ENCODE assay signal across 25 cellular contexts in the genomic region with DNA sequence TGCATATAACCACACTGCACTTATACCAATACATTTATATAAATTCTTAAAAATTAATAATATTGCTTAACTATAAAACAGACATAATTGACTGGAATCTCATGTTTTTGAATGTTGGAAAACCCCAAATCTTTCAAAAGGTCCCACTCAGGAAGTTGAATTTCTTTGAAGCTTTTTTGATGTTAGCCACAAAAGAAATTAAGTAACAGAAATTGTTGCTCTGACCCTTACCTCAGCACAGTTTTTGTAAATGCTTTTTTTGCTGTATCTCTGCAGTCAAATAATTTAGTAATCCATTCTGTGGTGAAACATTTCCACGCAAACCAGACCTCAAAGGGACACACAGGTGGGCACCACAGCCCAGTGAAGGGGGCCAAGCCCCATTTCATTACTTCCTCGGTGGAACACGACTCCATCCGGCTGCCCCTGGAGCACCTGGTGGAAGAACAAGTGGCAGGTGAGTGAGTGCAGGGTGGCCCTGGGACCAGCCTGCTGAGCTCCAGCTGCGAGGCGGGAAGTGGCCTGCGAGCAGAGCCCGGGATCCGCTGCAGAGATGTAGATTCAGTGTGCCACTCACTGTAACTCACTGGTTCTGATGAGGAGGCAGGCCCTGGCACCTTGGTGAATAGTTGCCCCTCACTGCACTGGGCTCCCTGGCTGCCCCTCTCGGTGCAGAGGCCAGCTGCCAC. TPM values are rescaled to one million over a fixed set of nuclear protein-coding genes. Genes with fewer than 3 reads are reported as not detected.
DNase-seq lines count a peak whose midpoint lies in the region; ATAC-seq and FAIRE-seq lines count a peak whose summit lies in the region.
"Had no signal": no experiment of that assay in that cellular context is flagged by ENCODE, and none has a peak within 500 bp of the region (broad histone marks: within the 10 kb centered on the region; RNA-seq: fewer than 3 reads in every experiment).

No MANE protein-coding gene starts in this region.

- intact Hi-C loops in CD4-positive, alpha-beta memory T cell (cut with micrococcal nuclease) = no loop called here

- H3K27me3 ChIP-seq in CD4-positive, alpha-beta memory T cell (ENCODE audit: insufficient read depth, low read length) = no peaks in the 10 kb centered on the region
- H3K27me3 ChIP-seq: foreskin keratinocyte had no signal

- POLR2A ChIA-PET in CD4-positive, alpha-beta memory T cell (lab: Charles Lee; ENCODE audit: partially characterized antibody) = interaction anchor here (2.3 kb wide), 1 partner anchor 9 kb away, joined by 10 read pairs; a partner anchor contains a TSS

- peak overlapping the region; percentile 81 to 97 (median 89) for H3K27ac Mint-ChIP-seq in CD4-positive, alpha-beta memory T cell
- peak overlapping the region in 5 of 6 donors; percentile 45 to 82 (median 57) for H3K27ac Mint-ChIP-seq in immature natural killer cell
- H3K27ac Mint-ChIP-seq: brain; dendritic cell treated with granulocyte-macrophage colony-stimulating factor and Interleukin-4, amounts not matched to agents 40 ng/mL and 50 ng/mL, for 4 days; HFFc6; nephron progenitor cell had no signal

- CTCF ChIA-PET in CD4-positive, alpha-beta memory T cell (lab: Charles Lee; ENCODE audit: partially characterized antibody) = no interaction called here

- peak in 4 of 5 donors; percentile 22 to 38 (median 32) for DNase-seq in CD4-positive, alpha-beta memory T cell
- DNase-seq in GM18507 (ENCODE audit: extremely low spot score, insufficient read length, low read depth) (no peak), activated T-helper 1 cell treated with Interleukin-2 at 50 U/mL for 16 hours (ENCODE audit: low read depth) (peak; percentile 2), immature natural killer cell (peak in 1 of 3 donors; percentile 12), DMS 273 treated with DMSO at 0.1 percent for 48 hours (lab: John Stamatoyannopoulos, UW) (no peak)
- DNase-seq: activated gamma-delta T cell treated with Interleukin-2 at 50 U/mL for 16 hours, AML-193, foreskin keratinocyte, GDM1, HFFc6, hippocampal formation, mesendoderm, NCI-H1436, NCI-H2171, NCI-H774, nephron progenitor cell, PC-3, psoas muscle, T-helper 9 cell had no signal

- H3K4me3 ChIP-seq in CD4-positive, alpha-beta memory T cell (ENCODE audit: low read length in 2 of 2) = no peak overlapping the region
- H3K4me3 ChIP-seq: psoas muscle had no signal

- FAIRE-seq in GM18507 (lab: Jason Lieb, UNC) = peak; percentile 44

- no peaks in the 10 kb centered on the region for H3K36me3 ChIP-seq in CD4-positive, alpha-beta memory T cell (ENCODE audit: insufficient read depth, low read length)

- H3K27me3 Mint-ChIP-seq in CD4-positive, alpha-beta memory T cell = no peaks in the 10 kb centered on the region
- H3K27me3 Mint-ChIP-seq in immature natural killer cell (ENCODE audit: low read depth in 3 of 3) = no peaks in the 10 kb centered on the region
- H3K27me3 Mint-ChIP-seq: brain; dendritic cell treated with granulocyte-macrophage colony-stimulating factor and Interleukin-4, amounts not matched to agents 40 ng/mL and 50 ng/mL, for 4 days had no signal

- peaks cover 49% of the 10 kb centered on the region for H3K4me1 ChIP-seq in CD4-positive, alpha-beta memory T cell (ENCODE audit: insufficient read depth, low read length)
- H3K4me1 ChIP-seq: foreskin keratinocyte, psoas muscle had no signal

- H3K36me3 Mint-ChIP-seq in CD4-positive, alpha-beta memory T cell = peaks cover 51 to 52% of the 10 kb centered on the region in 2 donors
- peaks cover 25 to 48% (median 43%) of the 10 kb centered on the region in 3 donors for H3K36me3 Mint-ChIP-seq in immature natural killer cell

- H3K4me1 Mint-ChIP-seq in CD4-positive, alpha-beta memory T cell = peaks cover 31 to 65% (median 49%) of the 10 kb centered on the region in 4 donors
- peaks cover 15 to 31% of the 10 kb centered on the region in 2 donors for H3K4me1 Mint-ChIP-seq in immature natural killer cell
- H3K4me1 Mint-ChIP-seq: brain had no signal

- no peaks in the 10 kb centered on the region for H3K9me3 ChIP-seq in CD4-positive, alpha-beta memory T cell (ENCODE audit: control insufficient read depth in 1 of 2, low read length in 2 of 2)
- H3K9me3 ChIP-seq: psoas muscle had no signal

- peaks cover 0 to 11% (median 4%) of the 10 kb centered on the region in 8 donors for H3K9me3 Mint-ChIP-seq in CD4-positive, alpha-beta memory T cell
- no peaks in the 10 kb centered on the region for H3K9me3 Mint-ChIP-seq in immature natural killer cell

- peak overlapping the region in 7 of 8 donors; percentile 70 to 81 (median 77) for H3K4me3 Mint-ChIP-seq in CD4-positive, alpha-beta memory T cell
- H3K4me3 Mint-ChIP-seq in immature natural killer cell = peak overlapping the region in 4 of 5 donors; percentile 13 to 54 (median 43)
- H3K4me3 Mint-ChIP-seq: brain; dendritic cell treated with granulocyte-macrophage colony-stimulating factor and Interleukin-4, amounts not matched to agents 40 ng/mL and 50 ng/mL, for 4 days; HFFc6; nephron progenitor cell had no signal

- peak overlapping the region; percentile 38 for H3K27ac ChIP-seq in CD4-positive, alpha-beta memory T cell (ENCODE audit: low read depth, low read length)
- H3K27ac ChIP-seq: foreskin keratinocyte, psoas muscle had no signal

- ATAC-seq in HG03045 (IDR thresholded peaks at IDR 0.05; ENCODE audit: unreplicated experiment) (no peak), GM19328 (IDR thresholded peaks at IDR 0.05; ENCODE audit: unreplicated experiment) (no peak)
- ATAC-seq: activated CD4-positive, CD25-positive, alpha-beta regulatory T cell treated with anti-CD3 and anti-CD28 coated beads, Interleukin-2, amount 50 U/mL, for 24 hours; foreskin keratinocyte; PC-3; psoas muscle had no signal

RNA-seq across cellular contexts. Expression of a gene that starts 8.4 kb away (rescaled TPM):
- total RNA-seq in CD4-positive, alpha-beta memory T cell = 10 to 100 TPM; 35.9 to 37.9 TPM
- polyA plus RNA-seq in CD4-positive, alpha-beta memory T cell = 10 to 100 TPM; 17.7 to 18.9 TPM
- 10 to 100 TPM; 12.1 to 15.8 (median 12.8) TPM for polyA plus RNA-seq in immature natural killer cell

RNA-seq across cellular contexts. Expression of a gene that starts 31.0 kb away (rescaled TPM):
- total RNA-seq in CD4-positive, alpha-beta memory T cell = under 1 TPM; 0.28 to 0.41 TPM
- not detected for polyA plus RNA-seq in CD4-positive, alpha-beta memory T cell
- polyA plus RNA-seq in immature natural killer cell = not detected
- total RNA-seq: HT-29, PC-3 had no signal

Comparison
In these comparisons a context has a peak if more than half of its experiments do, and no peak if none do; other contexts are left out.
1. DNase-seq: peak in CD4-positive, alpha-beta memory T cell (4 of 5) and activated T-helper 1 cell treated with Interleukin-2 at 50 U/mL for 16 hours (single experiment); none in GM18507 (single experiment) and DMS 273 treated with DMSO at 0.1 percent for 48 hours (single experiment).